8 cellular contexts compared by ENCODE assay signal in genomic region chr14:64506751-64507150, GRCh38. TPM values are rescaled to one million over a fixed set of nuclear protein-coding genes. Genes with fewer than 3 reads are reported as not detected.
DNase-seq lines count a peak whose midpoint lies in the region; ATAC-seq and TF ChIP-seq lines count a peak whose summit lies in the region.

No MANE protein-coding gene starts in this region.

- H3K27me3 ChIP-seq in Caco-2 (replicated peaks; ENCODE audit: control insufficient read depth, insufficient read depth, low read length), result no peaks in the 10 kb centered on the region
- H3K27me3 ChIP-seq in neuron (ENCODE audit: insufficient read depth, low read length), result no peaks in the 10 kb centered on the region

- ATAC-seq in GM19467 (IDR thresholded peaks at IDR 0.05; ENCODE audit: unreplicated experiment) (no peak), GM18867 (IDR thresholded peaks at IDR 0.05; ENCODE audit: unreplicated experiment) (no peak)

- no peak overlapping the region for H3K4me3 ChIP-seq in Caco-2 (ENCODE audit: low read depth, low read length)
- H3K4me3 ChIP-seq in neuron (ENCODE audit: low read length), result peak overlapping the region; percentile 3

- BruUV-seq in Caco-2 (replicated peaks; lab: Mats Ljungman, UMichigan), result no TSS peak

- TF ChIP-seq CTCF in Caco-2 (IDR thresholded peaks at IDR 0.05; ENCODE audit: insufficient read depth in 1 of 2, low read depth in 1 of 2, low read length in 1 of 2, severe bottlenecking in 1 of 2, unreplicated experiment in 1 of 2), result no peak

- H3K9me3 Mint-ChIP-seq in Caco-2 (ENCODE audit: unreplicated experiment), result no peaks in the 10 kb centered on the region
- H3K9me3 Mint-ChIP-seq in dendritic cell treated with granulocyte-macrophage colony-stimulating factor and Interleukin-4, amounts not matched to agents 40 ng/mL and 50 ng/mL, for 4 days, result no peaks in the 10 kb centered on the region

- no peak overlapping the region for H3K27ac Mint-ChIP-seq in Caco-2 (ENCODE audit: unreplicated experiment)
- peak overlapping the region; percentile 100 for H3K27ac Mint-ChIP-seq in dendritic cell treated with granulocyte-macrophage colony-stimulating factor and Interleukin-4, amounts not matched to agents 40 ng/mL and 50 ng/mL, for 4 days

- POLR2A ChIA-PET in Caco-2 (lab: Charles Lee), result no interaction called here

- H3K4me1 Mint-ChIP-seq in Caco-2 (ENCODE audit: low read depth, unreplicated experiment), result peaks cover 28% of the 10 kb centered on the region
- peaks cover 71% of the 10 kb centered on the region for H3K4me1 Mint-ChIP-seq in dendritic cell treated with granulocyte-macrophage colony-stimulating factor and Interleukin-4, amounts not matched to agents 40 ng/mL and 50 ng/mL, for 4 days (ENCODE audit: low read depth)

- DNase-seq in Caco-2 (no peak), NAMALWA (ENCODE audit: low spot score) (peak; percentile 34), NCI-H748 treated with DMSO at 0.1 percent for 48 hours (lab: John Stamatoyannopoulos, UW) (no peak)
- no peak for DNase-seq in activated CD8-positive, alpha-beta memory T cell treated with anti-CD3 and anti-CD28 coated beads, Interleukin-2, amount 50 U/mL, for 4 hours

- CTCF ChIA-PET in Caco-2 (lab: Charles Lee), result no interaction called here

- H3K36me3 ChIP-seq in Caco-2 (ENCODE audit: control insufficient read depth, insufficient read depth, low read length), result no peaks in the 10 kb centered on the region
- H3K36me3 ChIP-seq in neuron (ENCODE audit: insufficient read depth, low read length), result no peaks in the 10 kb centered on the region

- H3K9me3 ChIP-seq in Caco-2 (no peaks in the 10 kb centered on the region), neuron (ENCODE audit: low read length) (no peaks in the 10 kb centered on the region)

- no peaks in the 10 kb centered on the region for H3K27me3 Mint-ChIP-seq in Caco-2 (ENCODE audit: insufficient read depth, unreplicated experiment)
- H3K27me3 Mint-ChIP-seq in dendritic cell treated with granulocyte-macrophage colony-stimulating factor and Interleukin-4, amounts not matched to agents 40 ng/mL and 50 ng/mL, for 4 days, result no peaks in the 10 kb centered on the region

- intact Hi-C loops in Caco-2 (cut with micrococcal nuclease; ENCODE audit: unreplicated experiment), result loop anchor here (10.0 kb wide), 2 partner anchors 248 to 388 kb away; no protein-coding TSS in a partner anchor
- intact Hi-C loops in dendritic cell treated with granulocyte-macrophage colony-stimulating factor and Interleukin-4, amounts not matched to agents 40 ng/mL and 50 ng/mL, for 4 days (cut with micrococcal nuclease), result loop anchor here (10.0 kb wide), 1 partner anchor 408 kb away; the partner anchor contains the start of gene CHURC1

- H3K4me1 ChIP-seq in Caco-2 (peaks cover 30% of the 10 kb centered on the region), neuron (ENCODE audit: insufficient read depth, low read length) (peaks cover 27% of the 10 kb centered on the region)

- H3K36me3 Mint-ChIP-seq in Caco-2 (ENCODE audit: insufficient read depth, unreplicated experiment), result peaks cover 39% of the 10 kb centered on the region
- peaks cover 56% of the 10 kb centered on the region for H3K36me3 Mint-ChIP-seq in dendritic cell treated with granulocyte-macrophage colony-stimulating factor and Interleukin-4, amounts not matched to agents 40 ng/mL and 50 ng/mL, for 4 days (ENCODE audit: low read depth)

- H2AFZ ChIP-seq in neuron (ENCODE audit: low read depth, low read length), result no peak overlapping the region

- peak overlapping the region; percentile 24 for H3K4me3 Mint-ChIP-seq in Caco-2 (ENCODE audit: unreplicated experiment)
- peak overlapping the region; percentile 86 for H3K4me3 Mint-ChIP-seq in dendritic cell treated with granulocyte-macrophage colony-stimulating factor and Interleukin-4, amounts not matched to agents 40 ng/mL and 50 ng/mL, for 4 days

RNA-seq across cellular contexts. Expression of gene ZBTB1, which starts 2.2 kb away (rescaled TPM):
- total RNA-seq in Caco-2 (2022), result 34.3 TPM in 2 replicates

RNA-seq across cellular contexts. Expression of gene ZBTB25, which starts 3.1 kb away (rescaled TPM):
- 8.8 and 10.0 TPM in 2 replicates for total RNA-seq in Caco-2 (2022)

RNA-seq across cellular contexts. Expression of gene HSPA2, which starts 33.8 kb away (rescaled TPM):
- 8.3 and 8.7 TPM in 2 replicates for total RNA-seq in Caco-2 (2022)

RNA-seq across cellular contexts. Expression of gene AKAP5, which starts 41.5 kb away (rescaled TPM):
- total RNA-seq in Caco-2 (2022), result 15.0 and 15.9 TPM in 2 replicates

RNA-seq across cellular contexts. Expression of gene PPP1R36, which starts 43.0 kb away (rescaled TPM):
- 2.3 and 2.9 TPM in 2 replicates for total RNA-seq in Caco-2 (2022)
